In genomic region chr21:45481566-45481965, GRCh38 we compare ENCODE assay signal across 28 cellular contexts.
"Had no signal": no experiment of that assay in that cellular context is flagged by ENCODE, and none has a peak within 500 bp of the region (broad histone marks: within the 10 kb centered on the region; RNA-seq: fewer than 3 reads in every experiment).

No MANE protein-coding gene starts in this region.

- FAIRE-seq: endometrium had no signal

- H3K4me3 Mint-ChIP-seq: nephron; neural progenitor cell; stimulated activated effector memory CD8-positive, alpha-beta T cell treated with anti-CD3 and anti-CD28 coated beads, Interleukin-12 subunit alpha, Interleukin-12 subunit beta, amount 100 ng/mL, for 72 hours had no signal

- ATAC-seq: effector memory CD8-positive, alpha-beta T cell; left ventricle myocardium superior; lower lobe of right lung; psoas muscle; sciatic nerve; stimulated activated effector memory CD8-positive, alpha-beta T cell treated with anti-CD3 and anti-CD28 coated beads, Interleukin-12 subunit alpha, Interleukin-12 subunit beta, amount 100 ng/mL, for 72 hours had no signal

- H3K4me1 ChIP-seq: neural progenitor cell, psoas muscle, thyroid gland had no signal

- H3K27me3 Mint-ChIP-seq: effector memory CD8-positive, alpha-beta T cell had no signal

- H3K4me3 ChIP-seq: coronary artery, esophagus squamous epithelium, lower lobe of right lung, neural progenitor cell, ovary, psoas muscle, smooth muscle cell, stomach, thyroid gland, vagina had no signal

- H3K9me3 Mint-ChIP-seq: effector memory CD8-positive, alpha-beta T cell; immature natural killer cell; nephron; neural progenitor cell; stimulated activated effector memory CD8-positive, alpha-beta T cell treated with anti-CD3 and anti-CD28 coated beads, Interleukin-12 subunit alpha, Interleukin-12 subunit beta, amount 100 ng/mL, for 72 hours had no signal

- H3K27ac ChIP-seq: coronary artery, esophagus squamous epithelium, lower lobe of right lung, neural progenitor cell, ovary, psoas muscle, thyroid gland, vagina had no signal

- H2AFZ ChIP-seq: neural progenitor cell had no signal

- H3K36me3 Mint-ChIP-seq: immature natural killer cell had no signal

- H3K4me2 ChIP-seq: neural progenitor cell, smooth muscle cell had no signal

- H3K9me3 ChIP-seq: esophagus squamous epithelium, lower lobe of right lung, ovary, psoas muscle, stomach, thyroid gland, vagina had no signal

- H3K9ac ChIP-seq: neural progenitor cell had no signal

- H3K27me3 ChIP-seq: esophagus squamous epithelium, neural progenitor cell, ovary, stomach, thyroid gland, vagina had no signal

- DNase-seq: effector memory CD8-positive, alpha-beta T cell; erythroblast; esophagus squamous epithelium; foreskin melanocyte; hypothalamus; immature natural killer cell; islet precursor cell; kidney glomerular epithelial cell; left ventricle myocardium superior; lower lobe of right lung; occipital lobe; ovary; stimulated activated CD4-positive, alpha-beta T cell treated with anti-CD3 and anti-CD28 coated beads, Interleukin-12 subunit alpha, Interleukin-12 subunit beta, amount 100 ng/mL, for 4 hours; stimulated activated CD4-positive, alpha-beta T cell treated with anti-CD3 and anti-CD28 coated beads, Interleukin-1b, Interleukin-23, amount 100 ng/mL, for 48 hours; stimulated activated CD4-positive, alpha-beta T cell treated with anti-CD3 and anti-CD28 coated beads, Interleukin-4, amount 100 ng/mL, for 24 hours; stimulated activated naive CD4-positive, alpha-beta T cell treated with Interleukin-2 at 50 U/mL for 16 hours; stomach; thyroid gland; trophoblast cell had no signal

- H3K27ac Mint-ChIP-seq: effector memory CD8-positive, alpha-beta T cell; nephron; neural progenitor cell had no signal

- H3K36me3 ChIP-seq: neural progenitor cell, ovary had no signal
